8 cellular contexts compared by ENCODE assay signal in genomic region chr4:82044141-82044993, GRCh38.
DNase-seq lines count a peak whose midpoint lies in the region; ATAC-seq and FAIRE-seq lines count a peak whose summit lies in the region.

No MANE protein-coding gene starts in this region.

- DNase-seq in DMS153 (lab: John Stamatoyannopoulos, UW): peak; percentile 55
- DNase-seq in LoVo (ENCODE audit: low spot score): peak; percentile 1
- DNase-seq in T1000 (lab: John Stamatoyannopoulos, UW): peak; percentile 19
- peak; percentile 36 for DNase-seq in fibroblast of gingiva (ENCODE audit: low read depth)
- DNase-seq in myocyte (ENCODE audit: low read depth): peak; percentile 14
- peak; percentile 81 for DNase-seq in urothelium cell line (ENCODE audit: low spot score)
- DNase-seq in stimulated activated CD4-positive, alpha-beta T cell treated with anti-CD3 and anti-CD28 coated beads, Interleukin-1b, Interleukin-23, amount 100 ng/mL, for 48 hours: no peak

- FAIRE-seq in urothelium cell line (lab: Jason Lieb, UNC): no peak

- ATAC-seq in GM18511 (IDR thresholded peaks at IDR 0.05; ENCODE audit: unreplicated experiment): no peak
